Comparison of ENCODE assay signal across 8 cellular contexts in the genomic region with DNA sequence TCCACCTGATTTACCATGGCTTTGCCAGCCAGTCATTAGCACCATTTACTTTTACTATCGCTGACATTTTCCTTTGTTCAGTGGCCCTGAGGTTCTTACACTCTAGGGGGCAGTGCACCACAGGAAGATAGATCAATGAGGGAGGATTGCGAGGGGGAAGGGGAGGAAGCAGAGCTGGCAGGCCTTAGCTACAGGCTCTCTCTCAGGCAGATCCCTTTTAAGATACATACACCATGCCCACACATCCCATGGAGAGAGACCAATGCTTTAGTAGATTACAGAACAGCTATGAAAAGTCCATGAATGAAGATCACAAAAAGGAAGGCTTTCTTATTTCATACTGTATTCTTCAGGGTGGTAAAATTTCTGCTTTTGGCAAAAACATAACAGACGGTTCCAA. TPM values are rescaled to one million over a fixed set of nuclear protein-coding genes. Genes with fewer than 3 reads are reported as not detected.
DNase-seq lines count a peak whose midpoint lies in the region; ATAC-seq, FAIRE-seq and TF ChIP-seq lines count a peak whose summit lies in the region.

No MANE protein-coding gene starts in this region.

- TF ChIP-seq POLR2A in H54 (IDR thresholded peaks at IDR 0.05; ENCODE audit: low read depth, low read length) (no peak), gastroesophageal sphincter (IDR thresholded peaks at IDR 0.05) (no peak)

- peak overlapping the region; percentile 13 for H3K27ac Mint-ChIP-seq in activated naive CD4-positive, alpha-beta T cell treated with anti-CD3 and anti-CD28 coated beads, Interleukin-2, amount 10 ng/mL, durations not matched to agents 7 days and 5 days

- peaks cover 6% of the 10 kb centered on the region for H3K4me1 Mint-ChIP-seq in activated naive CD4-positive, alpha-beta T cell treated with anti-CD3 and anti-CD28 coated beads, Interleukin-2, amount 10 ng/mL, durations not matched to agents 7 days and 5 days

- no peaks in the 10 kb centered on the region for H3K27me3 Mint-ChIP-seq in activated naive CD4-positive, alpha-beta T cell treated with anti-CD3 and anti-CD28 coated beads, Interleukin-2, amount 10 ng/mL, durations not matched to agents 7 days and 5 days

- 41 to 51% methylated on average over 2 to 3 of the region's 3 CpGs for WGBS in gastroesophageal sphincter (ENCODE audit: low coverage in 1 of 2), 2 donors

- peak; percentile 92 for TF ChIP-seq CTCF in LNCaP clone FGC (IDR thresholded peaks at IDR 0.05; ENCODE audit: control insufficient read depth, extremely low read depth, insufficient read depth)
- TF ChIP-seq CTCF in gastroesophageal sphincter (IDR thresholded peaks at IDR 0.05): peak; percentile 16 to 65 (median 46)

- H3K9me3 ChIP-seq in gastroesophageal sphincter: no peaks in the 10 kb centered on the region

- H3K9me3 Mint-ChIP-seq in activated naive CD4-positive, alpha-beta T cell treated with anti-CD3 and anti-CD28 coated beads, Interleukin-2, amount 10 ng/mL, durations not matched to agents 7 days and 5 days: no peaks in the 10 kb centered on the region

- CTCF ChIA-PET in activated naive CD4-positive, alpha-beta T cell treated with anti-CD3 and anti-CD28 coated beads, Interleukin-2, amount 10 ng/mL, durations not matched to agents 7 days and 5 days (lab: Charles Lee): interaction anchor here (0.7 to 5.6 kb wide), 24 partner anchors 9 to 320 kb away, joined by 3 to 52 read pairs (median 5); a partner anchor contains a TSS

- H3K27me3 ChIP-seq in gastroesophageal sphincter: no peaks in the 10 kb centered on the region

- peaks cover 0 to 7% (median 3%) of the 10 kb centered on the region in 3 donors for H3K4me1 ChIP-seq in gastroesophageal sphincter

- H3K4me3 Mint-ChIP-seq in activated naive CD4-positive, alpha-beta T cell treated with anti-CD3 and anti-CD28 coated beads, Interleukin-2, amount 10 ng/mL, durations not matched to agents 7 days and 5 days: no peak overlapping the region

- H3K4me3 ChIP-seq in LNCaP clone FGC (ENCODE audit: low read depth, low read length) (no peak overlapping the region), gastroesophageal sphincter (no peak overlapping the region)

- in situ Hi-C loops in G401 (cut with HindIII; ENCODE audit: low sequenced_read_pairs): no loop called here

- H3K36me3 Mint-ChIP-seq in activated naive CD4-positive, alpha-beta T cell treated with anti-CD3 and anti-CD28 coated beads, Interleukin-2, amount 10 ng/mL, durations not matched to agents 7 days and 5 days: peaks cover 22% of the 10 kb centered on the region

- peak; percentile 57 for FAIRE-seq in H54 (lab: Jason Lieb, UNC)

- TF ChIP-seq EP300 in gastroesophageal sphincter (IDR thresholded peaks at IDR 0.05): no peak

- ATAC-seq in gastroesophageal sphincter: peak; percentile 52
- no peak for ATAC-seq in GM18520 (IDR thresholded peaks at IDR 0.05; ENCODE audit: unreplicated experiment)

- intact Hi-C loops in posterior cingulate gyrus (cut with DNase I): loop anchor here (2.0 to 5.0 kb wide), 6 partner anchors 48 to 842 kb away; a partner anchor contains a TSS

- H3K27ac ChIP-seq in gastroesophageal sphincter: peak overlapping the region in 1 of 4 donors; percentile 25

- peak; percentile 76 for DNase-seq in G401 (ENCODE audit: low spot score)
- peak; percentile 48 for DNase-seq in H54 (ENCODE audit: insufficient read length, low spot score)
- DNase-seq in LNCaP clone FGC (ENCODE audit: low read depth): peak; percentile 51
- peak; percentile 78 for DNase-seq in RPMI8226
- DNase-seq in activated naive CD4-positive, alpha-beta T cell treated with anti-CD3 and anti-CD28 coated beads, Interleukin-2, amount 10 ng/mL, durations not matched to agents 7 days and 5 days: peak; percentile 79
- DNase-seq in posterior cingulate gyrus: peak in 7 of 10 donors; percentile 46 to 93 (median 66)

- H3K36me3 ChIP-seq in gastroesophageal sphincter: peaks cover 0 to 68% of the 10 kb centered on the region in 2 donors

RNA-seq across cellular contexts. Expression of a gene that starts 47.4 kb away (rescaled TPM):
- total RNA-seq in G401 (2014; rRNA removed; shearing (Covaris generic)): 1.7 and 3.3 TPM in 2 replicates
- total RNA-seq in gastroesophageal sphincter: 10 to 100 TPM; 17.1 to 21.9 (median 19.9) TPM

RNA-seq across cellular contexts. Expression of a gene that starts 53.6 kb away (rescaled TPM):
- not detected in 2 replicates for total RNA-seq in G401 (2014; rRNA removed; shearing (Covaris generic))
- total RNA-seq in gastroesophageal sphincter: not detected
